Comparison of ENCODE assay signal across 7 cellular contexts in the genomic region with DNA sequence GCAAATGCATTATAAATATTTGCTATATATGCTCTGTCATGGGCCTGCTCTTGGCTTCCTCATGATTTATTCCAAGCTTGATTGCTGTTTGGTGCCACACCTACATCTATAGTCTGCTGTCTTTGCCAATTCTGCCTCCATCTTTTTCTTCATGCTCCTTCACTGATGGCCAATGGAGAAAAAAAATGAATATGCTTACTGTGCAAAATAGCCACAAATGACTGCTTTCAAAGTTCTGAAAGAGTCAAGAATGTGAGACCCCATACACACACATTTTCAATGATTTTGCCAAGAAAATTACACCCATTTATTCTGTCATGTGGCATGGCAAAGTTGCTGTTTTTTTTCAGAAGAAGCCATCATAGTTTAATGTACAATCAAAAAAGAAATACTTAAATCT.
"Had no signal": no experiment of that assay in that cellular context is flagged by ENCODE, and none has a peak within 500 bp of the region (broad histone marks: within the 10 kb centered on the region; RNA-seq: fewer than 3 reads in every experiment).

No MANE protein-coding gene starts in this region.

- H3K4me2 ChIP-seq: GM23338 had no signal

- H3K36me3 ChIP-seq: HAP-1 had no signal

- H3K27ac ChIP-seq: HL-60 had no signal

- DNase-seq: H7, HFFc6, KG1 had no signal

- H2AFZ ChIP-seq: GM23338 had no signal

- H3K9me3 ChIP-seq: HAP-1 had no signal

- H3K4me3 ChIP-seq: GM23338, HAP-1 had no signal

- ATAC-seq: GM23338, HCT116 had no signal
